In the genomic region with DNA sequence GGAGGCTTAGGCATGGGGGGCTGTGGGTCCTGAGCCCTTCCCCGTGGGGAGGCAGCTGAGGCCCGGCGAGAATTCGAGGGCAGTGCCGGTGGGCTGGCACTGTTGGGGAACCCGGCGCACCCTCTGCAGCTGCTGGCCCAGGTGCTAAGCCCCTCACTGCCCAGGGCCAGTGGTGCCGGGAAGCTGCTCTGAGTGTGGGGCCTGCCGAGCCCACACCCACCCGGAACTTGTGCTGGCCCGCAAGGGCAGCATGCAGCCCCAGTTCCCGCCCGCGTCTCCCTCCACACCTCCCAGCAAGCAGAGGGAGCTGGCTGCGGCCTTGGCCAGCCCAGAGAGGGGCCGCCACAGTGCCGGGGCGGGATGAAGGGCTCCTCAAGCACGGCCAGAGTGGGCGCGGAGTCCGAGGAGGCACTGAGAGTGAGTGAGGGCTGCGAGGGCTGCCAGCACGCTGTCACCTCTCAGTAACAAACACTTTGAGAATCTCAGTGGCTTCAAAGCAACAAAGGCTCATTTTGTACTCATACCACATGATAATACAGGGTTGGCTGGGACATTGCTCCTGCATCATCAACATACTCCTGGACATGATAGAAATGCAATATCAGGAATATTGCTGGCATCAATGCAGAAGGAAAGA, we compare ENCODE assay signal across 29 cellular contexts.
"Had no signal": no experiment of that assay in that cellular context is flagged by ENCODE, and none has a peak within 500 bp of the region (broad histone marks: within the 10 kb centered on the region; RNA-seq: fewer than 3 reads in every experiment).

No MANE protein-coding gene starts in this region.

- H3K9me3 ChIP-seq: colonic mucosa, prostate gland, suprapubic skin, transverse colon, vagina had no signal

- H3K36me3 ChIP-seq: colonic mucosa, esophagus muscularis mucosa, gastroesophageal sphincter, heart right ventricle, neural progenitor cell, prostate gland, suprapubic skin, transverse colon, vagina had no signal

- H3K9ac ChIP-seq: neural progenitor cell had no signal

- H3K27me3 ChIP-seq: colonic mucosa, esophagus muscularis mucosa, foreskin keratinocyte, gastroesophageal sphincter, heart right ventricle, neural progenitor cell, suprapubic skin, transverse colon, vagina had no signal

- DNase-seq: colonic mucosa; dermis blood vessel endothelial cell; effector memory CD4-positive, alpha-beta T cell; foreskin keratinocyte; glutamatergic neuron; hippocampal formation; immature natural killer cell; islet precursor cell; kidney glomerular epithelial cell; mesendoderm; midbrain; naive thymus-derived CD4-positive, alpha-beta T cell; nucleus accumbens; stimulated activated CD4-positive, alpha-beta T cell treated with anti-CD3 and anti-CD28 coated beads, Interleukin-12 subunit alpha, Interleukin-12 subunit beta, amount 100 ng/mL, for 4 hours; stimulated activated CD4-positive, alpha-beta T cell treated with anti-CD3 and anti-CD28 coated beads, Interleukin-1b, Interleukin-23, amount 100 ng/mL, for 48 hours; stimulated activated CD4-positive, alpha-beta T cell treated with anti-CD3 and anti-CD28 coated beads, Interleukin-4, amount 100 ng/mL, for 1 hour; stimulated activated CD8-positive, alpha-beta memory T cell treated with anti-CD3 and anti-CD28 coated beads, Interleukin-4, amount 100 ng/mL, for 48 hours; stimulated activated naive CD4-positive, alpha-beta T cell; stimulated activated naive CD8-positive, alpha-beta T cell treated with anti-CD3 and anti-CD28 coated beads, Interleukin-15, amount 100 ng/mL, for 72 hours; transverse colon had no signal

- H3K4me1 ChIP-seq: colonic mucosa, foreskin keratinocyte, neural progenitor cell, prostate gland, suprapubic skin, transverse colon had no signal

- H3K27ac ChIP-seq: colonic mucosa, esophagus muscularis mucosa, foreskin keratinocyte, gastroesophageal sphincter, neural progenitor cell, prostate gland, suprapubic skin, transverse colon, vagina had no signal

- H3K4me2 ChIP-seq: neural progenitor cell, smooth muscle cell had no signal

- H2AFZ ChIP-seq: neural progenitor cell had no signal

- ATAC-seq: foreskin keratinocyte; gastroesophageal sphincter; naive thymus-derived CD4-positive, alpha-beta T cell; sciatic nerve; stimulated activated naive CD8-positive, alpha-beta T cell treated with anti-CD3 and anti-CD28 coated beads, Interleukin-15, amount 100 ng/mL, for 72 hours had no signal

- H3K4me3 ChIP-seq: colonic mucosa, esophagus muscularis mucosa, gastroesophageal sphincter, heart right ventricle, neural progenitor cell, prostate gland, smooth muscle cell, suprapubic skin, transverse colon, vagina had no signal
